ENCODE assay signal across 10 cellular contexts in the genomic region with DNA sequence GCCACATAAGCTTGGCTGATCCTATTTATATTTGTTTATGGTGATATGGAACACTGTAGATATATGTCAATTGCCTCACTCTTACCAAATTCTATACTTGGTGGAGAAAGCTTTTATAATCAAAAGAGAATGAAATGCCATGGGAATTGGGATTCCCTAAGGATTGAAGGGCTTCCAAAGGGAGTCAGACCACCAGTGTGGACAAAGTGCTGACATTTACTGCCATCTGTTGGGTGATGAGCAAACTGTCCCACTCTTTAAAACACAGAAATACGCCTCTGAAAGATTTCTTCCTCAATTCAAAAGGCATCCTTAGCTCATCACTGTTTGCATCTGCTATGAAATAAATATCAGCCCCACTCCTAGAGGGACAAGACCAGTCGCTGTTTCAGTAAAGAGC. TPM values are rescaled to one million over a fixed set of nuclear protein-coding genes. Genes with fewer than 3 reads are reported as not detected.
DNase-seq lines count a peak whose midpoint lies in the region; ATAC-seq and TF ChIP-seq lines count a peak whose summit lies in the region.
"Had no signal": no experiment of that assay in that cellular context is flagged by ENCODE, and none has a peak within 500 bp of the region (broad histone marks: within the 10 kb centered on the region; RNA-seq: fewer than 3 reads in every experiment).

No MANE protein-coding gene starts in this region.

- peaks cover 54% of the 10 kb centered on the region for H3K27me3 ChIP-seq in OCI-LY3 (ENCODE audit: low read depth, low read length)

- H3K27ac ChIP-seq in OCI-LY3 (ENCODE audit: low read length): no peak overlapping the region

- H2AFZ ChIP-seq in OCI-LY3 (ENCODE audit: low read depth, low read length): no peak overlapping the region

- H3K36me3 ChIP-seq in OCI-LY3 (replicated peaks; ENCODE audit: low read depth, low read length): no peaks in the 10 kb centered on the region

- no peak overlapping the region for H3K9ac ChIP-seq in OCI-LY3 (ENCODE audit: low read length)

- H3K4me1 ChIP-seq in OCI-LY3 (ENCODE audit: low read length): no peaks in the 10 kb centered on the region

- in situ Hi-C loops in GM13977 (cut with MboI; ENCODE audit: low pct_unique_long_range_greater_than_20kb, low sequenced_read_pairs, unreplicated experiment): no loop called here

- peak; percentile 29 for DNase-seq in AG08396 (ENCODE audit: low spot score)
- DNase-seq in GM13977 (ENCODE audit: low spot score): no peak
- DNase-seq in fibroblast of the aortic adventitia (ENCODE audit: low read depth): peak; percentile 33
- DNase-seq in mucosa of gallbladder (ENCODE audit: low spot score): no peak
- DNase-seq in pons (ENCODE audit: low spot score): no peak
- DNase-seq in cortex of kidney (lab: John Stamatoyannopoulos, UW): no peak
- DNase-seq: amniotic stem cell; naive thymus-derived CD8-positive, alpha-beta T cell had no signal

- no peaks in the 10 kb centered on the region for H4K20me1 ChIP-seq in OCI-LY3 (ENCODE audit: insufficient read depth, low read length)

- no peak overlapping the region for H3K4me2 ChIP-seq in OCI-LY3 (ENCODE audit: low read length)

- no peak for ATAC-seq in HG02938 (IDR thresholded peaks at IDR 0.05; ENCODE audit: unreplicated experiment)
- ATAC-seq: naive thymus-derived CD8-positive, alpha-beta T cell had no signal

- H3K4me3 ChIP-seq in OCI-LY3 (ENCODE audit: low read length): no peak overlapping the region
- no peak overlapping the region for H3K4me3 ChIP-seq in fibroblast of the aortic adventitia (ENCODE audit: low read depth, low read length)

- TF ChIP-seq CTCF in GM13977 (IDR thresholded peaks at IDR 0.05; ENCODE audit: extremely low read depth, insufficient read depth, missing control alignments) (peak; percentile 50), OCI-LY3 (IDR thresholded peaks at IDR 0.05; ENCODE audit: low read depth, low read length) (peak; percentile 61), fibroblast of the aortic adventitia (IDR thresholded peaks at IDR 0.05; ENCODE audit: insufficient read depth, low read length) (peak; percentile 47)

- no peaks in the 10 kb centered on the region for H3K79me2 ChIP-seq in OCI-LY3 (ENCODE audit: low read length)

- H3K9me3 ChIP-seq in OCI-LY3 (ENCODE audit: insufficient read depth, low read length): no peaks in the 10 kb centered on the region

RNA-seq across cellular contexts. Expression of a gene that starts 7.1 kb away (rescaled TPM):
- total RNA-seq in fibroblast of the aortic adventitia (ENCODE audit: low replicate concordance) (10.5 and 23.6 TPM in 2 replicates), mucosa of gallbladder (0.58 TPM)

Comparison
In these comparisons a context has a peak if more than half of its experiments do, and no peak if none do; other contexts are left out.
1. DNase-seq: peak in AG08396 (single experiment) and fibroblast of the aortic adventitia (single experiment); none in GM13977 (single experiment), mucosa of gallbladder (single experiment), pons (single experiment) and cortex of kidney (single experiment).
2. Peak in every context shown above with its lines, with median percentiles within 50 percentile points of each other: CTCF ChIP-seq.